In the genomic region with DNA sequence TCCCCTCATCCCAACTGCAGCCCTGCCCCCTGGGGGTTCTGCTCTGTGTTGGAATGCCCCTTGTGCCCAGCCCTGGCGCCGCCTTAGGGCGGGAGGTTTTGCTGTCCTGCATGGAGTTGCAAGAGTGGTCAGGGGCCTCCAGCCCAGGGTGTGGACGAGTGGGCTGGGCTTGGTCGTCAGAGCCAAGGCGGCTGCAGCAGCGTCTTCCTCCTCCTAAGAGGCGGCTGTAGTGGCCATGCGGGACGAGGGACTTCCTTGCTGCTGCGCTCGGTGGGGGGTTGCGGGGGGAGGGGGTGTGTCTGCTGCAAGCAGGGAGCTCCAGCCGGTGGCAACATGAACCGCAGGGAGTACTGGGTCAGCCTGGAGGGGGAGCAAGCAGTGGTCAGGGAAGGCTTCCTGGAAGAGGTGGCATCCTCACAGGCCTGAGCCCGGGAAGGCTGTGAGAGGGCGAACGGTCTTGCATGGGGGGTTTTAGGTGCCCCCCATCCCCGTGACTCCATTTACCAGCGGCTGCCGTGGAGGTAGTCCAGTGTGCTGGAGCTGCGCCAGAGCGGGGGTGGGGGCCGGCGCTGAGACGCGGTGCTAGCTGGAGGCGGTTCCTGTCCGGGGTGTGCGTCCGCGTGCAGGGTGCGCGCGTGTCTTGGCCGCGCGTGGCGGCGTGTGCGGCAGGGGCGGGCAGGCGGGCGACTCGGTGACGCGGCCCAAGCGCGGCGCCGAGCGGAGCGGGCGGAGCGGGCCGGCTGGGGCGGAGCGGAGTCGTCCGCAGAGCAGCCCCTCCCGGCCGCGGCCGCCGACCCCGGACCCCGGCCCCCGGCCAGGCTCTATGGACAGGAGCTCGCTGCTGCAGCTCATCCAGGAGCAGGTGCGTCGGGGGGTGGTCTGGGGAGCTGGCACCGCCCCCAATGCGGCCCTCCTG, we compare ENCODE assay signal across 8 cellular contexts. TPM values are rescaled to one million over a fixed set of nuclear protein-coding genes. Genes with fewer than 3 reads are reported as not detected.
DNase-seq lines count a peak whose midpoint lies in the region; ATAC-seq and TF ChIP-seq lines count a peak whose summit lies in the region.

A gene (plus strand): TSS at position 704 of the 916 bp plus-strand sequence. CDS start 120 bp downstream, at position 824.

- 13% methylated on average over 47 of the region's 73 CpGs for WGBS in prostate gland

- DNase-seq in RPMI7951 (ENCODE audit: low read depth) (peak; percentile 16), fibroblast of pulmonary artery (ENCODE audit: low read depth) (no peak), prostate gland (ENCODE audit: low spot score) (no peak), NCI-H2196 treated with DMSO at 0.1 percent for 48 hours (lab: John Stamatoyannopoulos, UW; ENCODE audit: unreplicated experiment) (no peak)

- TF ChIP-seq CTCF in fibroblast of pulmonary artery (IDR thresholded peaks at IDR 0.05; ENCODE audit: low read length, missing control alignments) (no peak), prostate gland (IDR thresholded peaks at IDR 0.05) (no peak)

- peak within 1 kb of the TSS in 1 of 2 donors; percentile 33 for H3K27ac ChIP-seq in prostate gland

- TF ChIP-seq POLR2A in prostate gland (IDR thresholded peaks at IDR 0.05), result no peak

- H3K36me3 ChIP-seq in ES-I3 (ENCODE audit: insufficient read depth, low read length), result peaks cover 19% of the 10 kb centered on the region
- peaks cover 17 to 35% of the 10 kb centered on the region in 2 donors for H3K36me3 ChIP-seq in prostate gland

- no peaks in the 10 kb centered on the region for H3K27me3 ChIP-seq in prostate gland (replicated peaks; ENCODE audit: insufficient read depth)

- intact Hi-C loops in prostate gland (cut with DNase I), result no loop called here

- no peaks in the 10 kb centered on the region for H3K4me1 ChIP-seq in ES-I3 (ENCODE audit: insufficient read depth, low read length)
- no peaks in the 10 kb centered on the region for H3K4me1 ChIP-seq in prostate gland (replicated peaks)

- ATAC-seq in HG03432 (IDR thresholded peaks at IDR 0.05; ENCODE audit: unreplicated experiment) (no peak), GM18870 (IDR thresholded peaks at IDR 0.05; ENCODE audit: unreplicated experiment) (no peak), GM19328 (IDR thresholded peaks at IDR 0.05; ENCODE audit: unreplicated experiment) (no peak)

- peak within 1 kb of the TSS; percentile 41; the same call in 1 of the 2 replicates for H3K9ac ChIP-seq in ES-I3 (ENCODE audit: low read depth, low read length)

- H3K4me3 ChIP-seq in fibroblast of pulmonary artery (replicated peaks; ENCODE audit: low read depth, low read length), result peak within 1 kb of the TSS; percentile 31
- peak within 1 kb of the TSS; percentile 8 to 18 for H3K4me3 ChIP-seq in prostate gland

- H3K9me3 ChIP-seq in ES-I3 (ENCODE audit: control insufficient read depth, insufficient read depth, low read length), result no peaks in the 10 kb centered on the region
- H3K9me3 ChIP-seq in prostate gland, result no peaks in the 10 kb centered on the region

RNA-seq across cellular contexts. Expression of the gene that starts here (rescaled TPM):
- 0.72 TPM in 1 of 2 replicates, not detected in the other for total RNA-seq in RPMI7951 (2014; rRNA removed; shearing (Covaris generic))
- 1 to 10 TPM; 4.5 to 4.9 TPM for total RNA-seq in prostate gland

Comparison
In these comparisons a context has a peak if more than half of its experiments do, and no peak if none do; other contexts are left out.
1. Peak in DNase-seq in RPMI7951; RNA of the gene not detected or under 1 TPM.